Comparison of ENCODE assay signal across 9 cellular contexts in genomic region chr11:117426297-117426685, GRCh38.
DNase-seq lines count a peak whose midpoint lies in the region; ATAC-seq and TF ChIP-seq lines count a peak whose summit lies in the region.
"Had no signal": no experiment of that assay in that cellular context is flagged by ENCODE, and none has a peak within 500 bp of the region (broad histone marks: within the 10 kb centered on the region; RNA-seq: fewer than 3 reads in every experiment).

No MANE protein-coding gene starts in this region.

- no peaks in the 10 kb centered on the region for H3K27me3 Mint-ChIP-seq in activated naive CD8-positive, alpha-beta T cell treated with anti-CD3 and anti-CD28 coated beads, Interleukin-2, amount 10 ng/mL, durations not matched to agents 7 days and 5 days

- no peak overlapping the region for H2AFZ ChIP-seq in KMS-11 (ENCODE audit: low read depth)

- H3K4me3 ChIP-seq in KMS-11 (IDR thresholded peaks at IDR 0.05; ENCODE audit: insufficient read depth, low read depth, low read length) = no peak overlapping the region
- H3K4me3 ChIP-seq in heart left ventricle = no peak overlapping the region
- H3K4me3 ChIP-seq in prostate gland = no peak overlapping the region
- H3K4me3 ChIP-seq in vagina = no peak overlapping the region

- H3K27ac ChIP-seq in KMS-11 (no peak overlapping the region), heart left ventricle (no peak overlapping the region), prostate gland (no peak overlapping the region), vagina (no peak overlapping the region)

- peaks cover 4% of the 10 kb centered on the region for H3K4me1 Mint-ChIP-seq in activated naive CD8-positive, alpha-beta T cell treated with anti-CD3 and anti-CD28 coated beads, Interleukin-2, amount 10 ng/mL, durations not matched to agents 7 days and 5 days

- TF ChIP-seq CTCF in KMS-11 (conservative IDR thresholded peaks at IDR 0.05; ENCODE audit: low read depth, low read length) (peak; percentile 89), heart left ventricle (IDR thresholded peaks at IDR 0.05) (peak; percentile 85 to 97 (median 94)), prostate gland (IDR thresholded peaks at IDR 0.05) (peak; percentile 75 to 93 (median 88)), vagina (IDR thresholded peaks at IDR 0.05) (peak; percentile 73 to 90 (median 84))

- H3K9me3 Mint-ChIP-seq in activated naive CD8-positive, alpha-beta T cell treated with anti-CD3 and anti-CD28 coated beads, Interleukin-2, amount 10 ng/mL, durations not matched to agents 7 days and 5 days = no peaks in the 10 kb centered on the region
- H3K9me3 Mint-ChIP-seq: activated naive CD4-positive, alpha-beta T cell treated with anti-CD3 and anti-CD28 coated beads, Interleukin-2, amount 50 U/mL, for 24 hours had no signal

- H3K36me3 Mint-ChIP-seq in activated naive CD8-positive, alpha-beta T cell treated with anti-CD3 and anti-CD28 coated beads, Interleukin-2, amount 10 ng/mL, durations not matched to agents 7 days and 5 days = no peaks in the 10 kb centered on the region
- H3K36me3 Mint-ChIP-seq: activated naive CD4-positive, alpha-beta T cell treated with anti-CD3 and anti-CD28 coated beads, Interleukin-2, amount 50 U/mL, for 24 hours had no signal

- POLR2A ChIA-PET in activated naive CD8-positive, alpha-beta T cell treated with anti-CD3 and anti-CD28 coated beads, Interleukin-2, amount 10 ng/mL, durations not matched to agents 7 days and 5 days (lab: Charles Lee) = no interaction called here

- TF ChIP-seq POLR2A in heart left ventricle (IDR thresholded peaks at IDR 0.05) (no peak), prostate gland (IDR thresholded peaks at IDR 0.05) (no peak), vagina (IDR thresholded peaks at IDR 0.05) (no peak)

- H4K20me1 ChIP-seq in KMS-11 (ENCODE audit: insufficient read depth) = no peaks in the 10 kb centered on the region

- no peak overlapping the region for H3K4me2 ChIP-seq in KMS-11

- H3K4me1 ChIP-seq in KMS-11 (ENCODE audit: low read depth, poor library complexity, severe bottlenecking) (no peaks in the 10 kb centered on the region), heart left ventricle (peaks cover 0 to 8% (median 1%) of the 10 kb centered on the region in 12 donors), prostate gland (replicated peaks) (no peaks in the 10 kb centered on the region), vagina (peaks cover 7% of the 10 kb centered on the region)

- H3K27me3 ChIP-seq in KMS-11 (ENCODE audit: insufficient read depth, low read depth) (no peaks in the 10 kb centered on the region), heart left ventricle (no peaks in the 10 kb centered on the region), prostate gland (replicated peaks; ENCODE audit: insufficient read depth) (no peaks in the 10 kb centered on the region), vagina (no peaks in the 10 kb centered on the region)

- DNase-seq in DMS79 (lab: John Stamatoyannopoulos, UW) (peak; percentile 56), heart left ventricle (peak; percentile 46 to 79 (median 66)), prostate gland (ENCODE audit: low spot score) (peak; percentile 35), vagina (ENCODE audit: extremely low spot score in 2 of 2) (no peak)
- DNase-seq in activated naive CD8-positive, alpha-beta T cell treated with anti-CD3 and anti-CD28 coated beads, Interleukin-2, amount 10 ng/mL, durations not matched to agents 7 days and 5 days = peak; percentile 81

- no peak overlapping the region for H3K9ac ChIP-seq in KMS-11

- peak; percentile 87 for ATAC-seq in SK-N-SH treated with all-trans-retinoic acid at 6 μM for 48 hours
- peak; percentile 57 for ATAC-seq in activated naive CD8-positive, alpha-beta T cell treated with anti-CD3 and anti-CD28 coated beads, Interleukin-2, amount 10 ng/mL, durations not matched to agents 7 days and 5 days (ENCODE audit: low read depth)
- peak in 3 of 4 donors; percentile 56 to 72 (median 70) for ATAC-seq in heart left ventricle
- no peak for ATAC-seq in GM19452 (IDR thresholded peaks at IDR 0.05; ENCODE audit: unreplicated experiment)

- H3K9me3 ChIP-seq in heart left ventricle (no peaks in the 10 kb centered on the region), prostate gland (no peaks in the 10 kb centered on the region), vagina (no peaks in the 10 kb centered on the region)

- no peak overlapping the region for H3K27ac Mint-ChIP-seq in activated naive CD8-positive, alpha-beta T cell treated with anti-CD3 and anti-CD28 coated beads, Interleukin-2, amount 10 ng/mL, durations not matched to agents 7 days and 5 days
- H3K27ac Mint-ChIP-seq: activated naive CD4-positive, alpha-beta T cell treated with anti-CD3 and anti-CD28 coated beads, Interleukin-2, amount 50 U/mL, for 24 hours had no signal

- intact Hi-C loops in heart left ventricle (cut with DNase I) = loop anchor here in 9 of 10 donors (1.0 to 10.0 kb wide), 8 partner anchors 381 to 629 kb away; no protein-coding TSS in a partner anchor
- intact Hi-C loops in prostate gland (cut with DNase I) = loop anchor here (2.0 kb wide), 1 partner anchor 391 kb away; no protein-coding TSS in a partner anchor
- intact Hi-C loops in vagina (cut with DNase I) = loop anchor here (10.0 kb wide), 1 partner anchor 389 kb away; no protein-coding TSS in a partner anchor

- 4 to 7% (median 5%) methylated on average over 16 to 17 of the region's 17 CpGs for WGBS in heart left ventricle, 4 donors
- WGBS in prostate gland = 7% methylated on average over 17 of the region's 17 CpGs

- H3K79me2 ChIP-seq in KMS-11 (ENCODE audit: insufficient read depth, low read depth) = no peaks in the 10 kb centered on the region

- H3K36me3 ChIP-seq in KMS-11 (ENCODE audit: insufficient read depth) = no peaks in the 10 kb centered on the region
- peaks cover 0 to 7% (median 0%) of the 10 kb centered on the region in 9 donors for H3K36me3 ChIP-seq in heart left ventricle
- H3K36me3 ChIP-seq in prostate gland = no peaks in the 10 kb centered on the region
- H3K36me3 ChIP-seq in vagina = no peaks in the 10 kb centered on the region

- no peak overlapping the region for H3K4me3 Mint-ChIP-seq in activated naive CD8-positive, alpha-beta T cell treated with anti-CD3 and anti-CD28 coated beads, Interleukin-2, amount 10 ng/mL, durations not matched to agents 7 days and 5 days
- H3K4me3 Mint-ChIP-seq: activated naive CD4-positive, alpha-beta T cell treated with anti-CD3 and anti-CD28 coated beads, Interleukin-2, amount 50 U/mL, for 24 hours had no signal

TF ChIP-seq in SK-N-SH treated with all-trans-retinoic acid at 6 μM for 48 hours, 23 proteins besides CTCF, POLR2A, EP300 and RAD21:
- TF ChIP-seq ZFP3 (CRISPR knock-in tag; IDR thresholded peaks at IDR 0.05) (0 out of 2 replicates have a peak, but pooled peaks have one; percentile 30), PATZ1 (CRISPR knock-in tag; IDR thresholded peaks at IDR 0.05; ENCODE audit: borderline replicate concordance) (no peak)

Comparison
In these comparisons a context has a peak if more than half of its experiments do, and no peak if none do; other contexts are left out.
1. DNase-seq: peak in DMS79 (single experiment), activated naive CD8-positive, alpha-beta T cell treated with anti-CD3 and anti-CD28 coated beads, Interleukin-2, amount 10 ng/mL, durations not matched to agents 7 days and 5 days (single experiment), heart left ventricle (5 of 5) and prostate gland (single experiment); none in vagina (0 of 2).
2. Peak in every context shown above with its lines, with median percentiles within 50 percentile points of each other: CTCF ChIP-seq.